8 cellular contexts compared by ENCODE assay signal in genomic region chr16:78002915-78003538, GRCh38. TPM values are rescaled to one million over a fixed set of nuclear protein-coding genes. Genes with fewer than 3 reads are reported as not detected.
DNase-seq lines count a peak whose midpoint lies in the region; ATAC-seq and FAIRE-seq lines count a peak whose summit lies in the region.

No MANE protein-coding gene starts in this region.

- ATAC-seq in GM18519 (IDR thresholded peaks at IDR 0.05; ENCODE audit: low FRiP score, unreplicated experiment) (peak; percentile 99), HG03039 (IDR thresholded peaks at IDR 0.05; ENCODE audit: unreplicated experiment) (peak; percentile 92)

- in situ Hi-C loops in ACHN (cut with HindIII; ENCODE audit: low pct_ligation_motif_present, low pct_unique_long_range_greater_than_20kb, low sequenced_read_pairs) = no loop called here

- no peak overlapping the region for H3K27ac Mint-ChIP-seq in immature natural killer cell

- FAIRE-seq in TTC549 (lab: Jason Lieb, UNC) = peak; percentile 76

- no peaks in the 10 kb centered on the region for H3K36me3 Mint-ChIP-seq in immature natural killer cell

- no peak overlapping the region for H3K4me3 Mint-ChIP-seq in immature natural killer cell

- H3K4me1 Mint-ChIP-seq in immature natural killer cell = no peaks in the 10 kb centered on the region

- peaks cover 0 to 2% (median 0%) of the 10 kb centered on the region in 3 donors for H3K27me3 Mint-ChIP-seq in immature natural killer cell (ENCODE audit: low read depth in 3 of 3)

- peak; percentile 95 for DNase-seq in ACHN
- DNase-seq in NCI-H2081 treated with DMSO at 0.1 percent for 48 hours (lab: John Stamatoyannopoulos, UW) = peak; percentile 76
- peak; percentile 27 for DNase-seq in brain pericyte (ENCODE audit: low read depth, low spot score)
- peak; percentile 27 to 44 (median 33) for DNase-seq in immature natural killer cell
- peak; percentile 69 to 79 (median 77) for DNase-seq in stimulated activated CD4-positive, alpha-beta T cell treated with anti-CD3 and anti-CD28 coated beads, Interleukin-12 subunit alpha, Interleukin-12 subunit beta, amount 100 ng/mL, for 48 hours (ENCODE audit: low read depth in 2 of 3, low spot score in 1 of 3)

- peaks cover 0 to 4% (median 0%) of the 10 kb centered on the region in 6 donors for H3K9me3 Mint-ChIP-seq in immature natural killer cell

RNA-seq across cellular contexts. Expression of gene CLEC3A, which starts 19.3 kb away (rescaled TPM):
- polyA plus RNA-seq in immature natural killer cell = not detected

Comparison
In these comparisons a context has a peak if more than half of its experiments do, and no peak if none do; other contexts are left out.
1. Peak in every context shown above with its lines: DNase-seq and ATAC-seq.
2. DNase-seq: peak in every context shown above with its lines; median percentile 95 in ACHN; 77 in stimulated activated CD4-positive, alpha-beta T cell treated with anti-CD3 and anti-CD28 coated beads, Interleukin-12 subunit alpha, Interleukin-12 subunit beta, amount 100 ng/mL, for 48 hours; 76 in NCI-H2081 treated with DMSO at 0.1 percent for 48 hours; 33 in immature natural killer cell; 27 in brain pericyte.